ENCODE assay signal across 25 cellular contexts in genomic region chr16:58508671-58509251, GRCh38. TPM values are rescaled to one million over a fixed set of nuclear protein-coding genes. Genes with fewer than 3 reads are reported as not detected.
"Had no signal": no experiment of that assay in that cellular context is flagged by ENCODE, and none has a peak within 500 bp of the region (broad histone marks: within the 10 kb centered on the region; RNA-seq: fewer than 3 reads in every experiment).

No MANE protein-coding gene starts in this region.

- H3K27me3 ChIP-seq: adrenal gland, colonic mucosa, dorsolateral prefrontal cortex, hepatocyte had no signal

- H3K9me3 Mint-ChIP-seq: activated CD4-positive, alpha-beta T cell treated with anti-CD3 and anti-CD28 coated beads, Interleukin-2, amount 10 ng/mL, durations not matched to agents 24 days and 14 days; central memory CD8-positive, alpha-beta T cell; effector memory CD8-positive, alpha-beta T cell; immature natural killer cell; T-helper 1 cell treated with Interleukin-12 subunit alpha and Interleukin-12 subunit beta and Interleukin-4 antibody, amounts not matched to agents 30 μg/mL and 1 μg/mL, for 36 hours had no signal

- H3K27me3 Mint-ChIP-seq: activated CD4-positive, alpha-beta T cell treated with anti-CD3 and anti-CD28 coated beads, Interleukin-2, amount 10 ng/mL, durations not matched to agents 24 days and 14 days; activated naive CD8-positive, alpha-beta T cell; central memory CD8-positive, alpha-beta T cell had no signal

- H3K9me3 ChIP-seq: adrenal gland, colonic mucosa, mucosa of descending colon, thoracic aorta had no signal

- ATAC-seq: activated CD8-positive, alpha-beta T cell treated with anti-CD3 and anti-CD28 coated beads, Interleukin-2, amount 10 ng/mL, durations not matched to agents 7 days and 5 days; effector memory CD8-positive, alpha-beta T cell; esophagus mucosa; mucosa of descending colon; sciatic nerve had no signal

- H3K27ac Mint-ChIP-seq: activated CD4-positive, alpha-beta T cell treated with anti-CD3 and anti-CD28 coated beads, Interleukin-2, amount 10 ng/mL, durations not matched to agents 24 days and 14 days; activated CD8-positive, alpha-beta T cell treated with anti-CD3 and anti-CD28 coated beads, Interleukin-2, amount 10 ng/mL, durations not matched to agents 7 days and 5 days; activated naive CD8-positive, alpha-beta T cell; effector memory CD8-positive, alpha-beta T cell; immature natural killer cell; T-helper 1 cell treated with Interleukin-12 subunit alpha and Interleukin-12 subunit beta and Interleukin-4 antibody, amounts not matched to agents 30 μg/mL and 1 μg/mL, for 36 hours had no signal

- H3K36me3 ChIP-seq: colonic mucosa, thoracic aorta had no signal

- H3K4me3 ChIP-seq: adrenal gland, colonic mucosa, dorsolateral prefrontal cortex, hepatocyte, mucosa of descending colon, smooth muscle cell, thoracic aorta had no signal

- H3K36me3 Mint-ChIP-seq: activated naive CD8-positive, alpha-beta T cell; immature natural killer cell had no signal

- H3K27ac ChIP-seq: colonic mucosa, hepatocyte, thoracic aorta had no signal

- H3K4me1 ChIP-seq: adrenal gland, colonic mucosa had no signal

- FAIRE-seq: astrocyte, endothelial cell of umbilical vein, frontal cortex had no signal

- H3K4me3 Mint-ChIP-seq: activated CD4-positive, alpha-beta T cell treated with anti-CD3 and anti-CD28 coated beads, Interleukin-2, amount 10 ng/mL, durations not matched to agents 24 days and 14 days; activated CD8-positive, alpha-beta T cell treated with anti-CD3 and anti-CD28 coated beads, Interleukin-2, amount 10 ng/mL, durations not matched to agents 7 days and 5 days; activated naive CD8-positive, alpha-beta T cell; central memory CD8-positive, alpha-beta T cell; effector memory CD8-positive, alpha-beta T cell; immature natural killer cell; T-helper 1 cell treated with Interleukin-12 subunit alpha and Interleukin-12 subunit beta and Interleukin-4 antibody, amounts not matched to agents 30 μg/mL and 1 μg/mL, for 36 hours had no signal

- DNase-seq: activated CD4-positive, alpha-beta T cell treated with anti-CD3 and anti-CD28 coated beads, Interleukin-2, amount 10 ng/mL, durations not matched to agents 24 days and 14 days; activated CD8-positive, alpha-beta T cell treated with anti-CD3 and anti-CD28 coated beads, Interleukin-2, amount 10 ng/mL, durations not matched to agents 7 days and 5 days; activated naive CD4-positive, alpha-beta T cell; colonic mucosa; effector memory CD8-positive, alpha-beta T cell; glutamatergic neuron; immature natural killer cell; mesenchymal stem cell; mucosa of descending colon; occipital lobe; stimulated activated CD4-positive, alpha-beta T cell treated with anti-CD3 and anti-CD28 coated beads, Interleukin-15, amount 100 ng/mL, for 24 hours; stimulated activated naive CD4-positive, alpha-beta T cell had no signal

RNA-seq across cellular contexts. Expression of gene NDRG4, which starts 8.8 kb away (rescaled TPM):
- total RNA-seq: activated CD8-positive, alpha-beta T cell treated with anti-CD3 and anti-CD28 coated beads, Interleukin-2, amount 10 ng/mL, durations not matched to agents 7 days and 5 days had no signal
